18 cellular contexts compared by ENCODE assay signal in genomic region chr3:69775751-69776150, GRCh38.
"Had no signal": no experiment of that assay in that cellular context is flagged by ENCODE, and none has a peak within 500 bp of the region (broad histone marks: within the 10 kb centered on the region; RNA-seq: fewer than 3 reads in every experiment).

No MANE protein-coding gene starts in this region.

- ATAC-seq: effector memory CD8-positive, alpha-beta T cell; esophagus mucosa; gastroesophageal sphincter; heart left ventricle; left cardiac atrium; left lung; left ventricle myocardium superior; lower lobe of right lung; mucosa of descending colon had no signal

- DNase-seq: colonic mucosa; cortex of kidney; effector CD8-positive, alpha-beta T cell; effector memory CD8-positive, alpha-beta T cell; endodermal cell; esophagus squamous epithelium; foreskin fibroblast; heart left ventricle; hippocampal formation; left cardiac atrium; left lung; left ventricle myocardium superior; lower lobe of right lung; mesenchymal stem cell; mucosa of descending colon; naive B cell had no signal
